20 cellular contexts compared by ENCODE assay signal in genomic region chr16:17296412-17296811, GRCh38.
DNase-seq lines count a peak whose midpoint lies in the region; ATAC-seq and TF ChIP-seq lines count a peak whose summit lies in the region.
"Had no signal": no experiment of that assay in that cellular context is flagged by ENCODE, and none has a peak within 500 bp of the region (broad histone marks: within the 10 kb centered on the region; RNA-seq: fewer than 3 reads in every experiment).

No MANE protein-coding gene starts in this region.

- H3K4me1 Mint-ChIP-seq in H9, result peaks cover 38 to 44% of the 10 kb centered on the region in 2 experiments
- H3K4me1 Mint-ChIP-seq in stimulated activated naive B cell treated with anti-CD40 and anti-IgM and Interleukin-4, amounts not matched to agents 10 μg/mL and 1 μg/mL and 100 μg/mL, for 72 hours, result peaks cover 39 to 84% of the 10 kb centered on the region in 2 donors

- H3K4me3 Mint-ChIP-seq in H9, result no peak overlapping the region
- no peak overlapping the region for H3K4me3 Mint-ChIP-seq in stimulated activated naive B cell treated with anti-CD40 and anti-IgM and Interleukin-4, amounts not matched to agents 10 μg/mL and 1 μg/mL and 100 μg/mL, for 72 hours
- H3K4me3 Mint-ChIP-seq: activated CD4-positive, alpha-beta T cell treated with anti-CD3 and anti-CD28 coated beads, Interleukin-2, amount 10 ng/mL, durations not matched to agents 24 days and 14 days; activated naive CD4-positive, alpha-beta T cell treated with anti-CD3 and anti-CD28 coated beads for 36 hours; B cell had no signal

- ATAC-seq in SK-N-SH treated with all-trans-retinoic acid at 6 μM for 48 hours (peak; percentile 57; the same call in 2 of the 3 replicates), left ventricle myocardium superior (peak; percentile 92), GM19397 (IDR thresholded peaks at IDR 0.05; ENCODE audit: unreplicated experiment) (no peak), GM18858 (IDR thresholded peaks at IDR 0.05; ENCODE audit: unreplicated experiment) (no peak)
- no peak for ATAC-seq in stimulated activated naive B cell treated with anti-CD40 and anti-IgM and Interleukin-4, amounts not matched to agents 10 μg/mL and 1 μg/mL and 100 μg/mL, for 72 hours (replicated peaks)
- ATAC-seq: HepG2 had no signal

- no peaks in the 10 kb centered on the region for H3K9me3 ChIP-seq in H9 (ENCODE audit: control insufficient read depth, low read depth, low read length)
- H3K9me3 ChIP-seq: transverse colon had no signal

- no peaks in the 10 kb centered on the region for H3K27me3 Mint-ChIP-seq in H9 (ENCODE audit: low read depth)
- no peaks in the 10 kb centered on the region for H3K27me3 Mint-ChIP-seq in stimulated activated naive B cell treated with anti-CD40 and anti-IgM and Interleukin-4, amounts not matched to agents 10 μg/mL and 1 μg/mL and 100 μg/mL, for 72 hours
- H3K27me3 Mint-ChIP-seq: activated CD4-positive, alpha-beta T cell treated with anti-CD3 and anti-CD28 coated beads, Interleukin-2, amount 10 ng/mL, durations not matched to agents 24 days and 14 days; B cell had no signal

- H3K4me1 ChIP-seq in H9 (ENCODE audit: insufficient read depth, low read length), result peaks cover under 1% of the 10 kb centered on the region; the same call in 1 of the 2 replicates

- peak overlapping the region; percentile 31 to 84 (median 33); a peak in 3 of 7 replicates for H3K27ac Mint-ChIP-seq in H9
- H3K27ac Mint-ChIP-seq in stimulated activated naive B cell treated with anti-CD40 and anti-IgM and Interleukin-4, amounts not matched to agents 10 μg/mL and 1 μg/mL and 100 μg/mL, for 72 hours, result peak overlapping the region; percentile 56
- H3K27ac Mint-ChIP-seq: activated CD4-positive, alpha-beta T cell treated with anti-CD3 and anti-CD28 coated beads, Interleukin-2, amount 10 ng/mL, durations not matched to agents 24 days and 14 days; activated naive CD4-positive, alpha-beta T cell treated with anti-CD3 and anti-CD28 coated beads for 36 hours; B cell had no signal

- H3K4me2 ChIP-seq in H9 (ENCODE audit: insufficient read depth, insufficient read length, low read length), result no peak overlapping the region

- H3K36me3 Mint-ChIP-seq in H9 (ENCODE audit: insufficient read depth in 1 of 3, low read depth in 3 of 3), result no peaks in the 10 kb centered on the region
- H3K36me3 Mint-ChIP-seq in stimulated activated naive B cell treated with anti-CD40 and anti-IgM and Interleukin-4, amounts not matched to agents 10 μg/mL and 1 μg/mL and 100 μg/mL, for 72 hours, result peaks cover 15 to 24% of the 10 kb centered on the region in 2 donors

- no peak overlapping the region for H4K91ac ChIP-seq in H9 (ENCODE audit: insufficient read length, low read depth, low read length)

- H4K5ac ChIP-seq in H9 (ENCODE audit: insufficient read length, low read depth, low read length), result no peak overlapping the region

- no peak overlapping the region for H2BK15ac ChIP-seq in H9 (ENCODE audit: low read depth, low read length)

- no peak overlapping the region for H4K8ac ChIP-seq in H9 (replicated peaks; ENCODE audit: insufficient read length, low read depth, low read length)

- no peak for TF ChIP-seq CTCF in H9 (conservative IDR thresholded peaks at IDR 0.05)

- H2AFZ ChIP-seq in H9 (ENCODE audit: low read length), result no peak overlapping the region

- intact Hi-C loops in left ventricle myocardium superior (cut with micrococcal nuclease), result no loop called here

- no peak overlapping the region for H3K23ac ChIP-seq in H9 (ENCODE audit: insufficient read length, low read depth, low read length)

- H3K27me3 ChIP-seq in H9 (ENCODE audit: insufficient read depth, low read length), result no peaks in the 10 kb centered on the region
- H3K27me3 ChIP-seq: transverse colon had no signal

- H4K20me1 ChIP-seq in H9 (ENCODE audit: control insufficient read depth, insufficient read depth, insufficient read length), result no peaks in the 10 kb centered on the region

- H3K4ac ChIP-seq in H9 (ENCODE audit: low read depth, low read length), result no peak overlapping the region

- no peak overlapping the region for H2BK120ac ChIP-seq in H9 (ENCODE audit: low read depth, low read length, poor library complexity, severe bottlenecking)

- no peaks in the 10 kb centered on the region for H3K23me2 ChIP-seq in H9 (ENCODE audit: insufficient read length, low read depth, low read length, poor library complexity, severe bottlenecking)

- no peak overlapping the region for H3K18ac ChIP-seq in H9 (ENCODE audit: insufficient read length, low read depth, low read length)

- H3K9ac ChIP-seq in H9 (ENCODE audit: extremely low read depth, insufficient read length, low read length), result no peak overlapping the region

- WGBS in H9 (ENCODE audit: extremely low coverage, insufficient read length, low lambda C conversion rate), result no CpG with 5 or more reads among the region's 7 CpGs

- H2BK20ac ChIP-seq in H9 (ENCODE audit: low read depth, low read length, poor library complexity, severe bottlenecking), result no peak overlapping the region

- H3K79me2 ChIP-seq in H9 (ENCODE audit: insufficient read depth, low read length), result no peaks in the 10 kb centered on the region

- no peak overlapping the region for H3K27ac ChIP-seq in H9 (ENCODE audit: insufficient read length, low read depth, low read length)

- no peak overlapping the region for H3K56ac ChIP-seq in H9 (ENCODE audit: insufficient read length, low read depth, low read length)

- H2AK5ac ChIP-seq in H9 (ENCODE audit: insufficient read length, low read length), result no peak overlapping the region

- H3K79me1 ChIP-seq in H9 (ENCODE audit: insufficient read depth, low read depth, low read length, poor library complexity, severe bottlenecking), result no peaks in the 10 kb centered on the region

- H2BK5ac ChIP-seq in H9 (ENCODE audit: insufficient read length, low read length), result no peak overlapping the region

- no peak overlapping the region for H3T11ph ChIP-seq in H9 (ENCODE audit: low read length)

- H3K14ac ChIP-seq in H9 (ENCODE audit: insufficient read depth, low read length), result no peak overlapping the region

- H2BK12ac ChIP-seq in H9 (ENCODE audit: insufficient read length, low read depth, low read length), result no peak overlapping the region

- no peaks in the 10 kb centered on the region for H3K9me3 Mint-ChIP-seq in H9
- H3K9me3 Mint-ChIP-seq in stimulated activated naive B cell treated with anti-CD40 and anti-IgM and Interleukin-4, amounts not matched to agents 10 μg/mL and 1 μg/mL and 100 μg/mL, for 72 hours, result peaks cover 0 to 3% of the 10 kb centered on the region in 2 donors
- H3K9me3 Mint-ChIP-seq: activated CD4-positive, alpha-beta T cell treated with anti-CD3 and anti-CD28 coated beads, Interleukin-2, amount 10 ng/mL, durations not matched to agents 24 days and 14 days had no signal

- DNase-seq in H9 (no peak), left ventricle myocardium superior (peak; percentile 53), mucosa of gallbladder (ENCODE audit: low spot score) (no peak)
- no peak for DNase-seq in stimulated activated naive B cell treated with anti-CD40 and anti-IgM and Interleukin-4, amounts not matched to agents 10 μg/mL and 1 μg/mL and 100 μg/mL, for 72 hours
- DNase-seq: activated CD4-positive, alpha-beta T cell treated with anti-CD3 and anti-CD28 coated beads, Interleukin-2, amount 10 ng/mL, durations not matched to agents 24 days and 14 days; activated naive CD4-positive, alpha-beta T cell treated with anti-CD3 and anti-CD28 coated beads for 36 hours; activated T-cell treated with anti-CD3 and anti-CD28 coated beads for 4 hours; cortex of kidney; head of caudate nucleus; islet precursor cell; NCI-H2081; occipital lobe; SIG-M5; stimulated activated CD4-positive, alpha-beta T cell treated with anti-CD3 and anti-CD28 coated beads, Interleukin-4, amount 100 ng/mL, for 4 hours; transverse colon had no signal

TF ChIP-seq in SK-N-SH treated with all-trans-retinoic acid at 6 μM for 48 hours, 23 proteins besides CTCF, POLR2A, EP300 and RAD21:
- TF ChIP-seq CSDC2 (CRISPR knock-in tag; IDR thresholded peaks at IDR 0.05) (no peak), ESRRG (CRISPR knock-in tag; IDR thresholded peaks at IDR 0.05) (no peak), ZNF70 (CRISPR knock-in tag; IDR thresholded peaks at IDR 0.05) (no peak), TCF4 (CRISPR knock-in tag; IDR thresholded peaks at IDR 0.05; ENCODE audit: borderline replicate concordance) (peak; percentile 35; the same call in 1 of the 2 replicates), ISL1 (CRISPR knock-in tag; IDR thresholded peaks at IDR 0.05) (no peak), ZFP30 (CRISPR knock-in tag; IDR thresholded peaks at IDR 0.05) (no peak)

Comparison
In these comparisons a context has a peak if more than half of its experiments do, and no peak if none do; other contexts are left out.
1. ATAC-seq: peak in SK-N-SH treated with all-trans-retinoic acid at 6 μM for 48 hours (single experiment) and left ventricle myocardium superior (single experiment); none in stimulated activated naive B cell treated with anti-CD40 and anti-IgM and Interleukin-4, amounts not matched to agents 10 μg/mL and 1 μg/mL and 100 μg/mL, for 72 hours (0 of 2), GM19397 (single experiment) and GM18858 (single experiment).